ENCODE assay signal across 17 cellular contexts in genomic region chr13:110216006-110216402, GRCh38.
A peak's percentile ranks its signal among the peaks of the same experiment; 100 is the strongest.
DNase-seq lines count a peak whose midpoint lies in the region; FAIRE-seq and TF ChIP-seq lines count a peak whose summit lies in the region.
"Had no signal": no experiment of that assay in that cellular context is flagged by ENCODE, and none has a peak within 500 bp of the region (broad histone marks: within the 10 kb centered on the region; RNA-seq: fewer than 3 reads in every experiment).

No MANE protein-coding gene starts in this region.

- H3K4me1 Mint-ChIP-seq in astrocyte (ENCODE audit: low read depth, unreplicated experiment) = peaks cover 52% of the 10 kb centered on the region

- peaks cover 38% of the 10 kb centered on the region for H3K36me3 Mint-ChIP-seq in astrocyte (ENCODE audit: low read depth, unreplicated experiment)

- H3K36me3 ChIP-seq in astrocyte (ENCODE audit: insufficient read depth, low read length) (peaks cover 25% of the 10 kb centered on the region), left ventricle myocardium inferior (peaks cover 34% of the 10 kb centered on the region), parathyroid adenoma (ENCODE audit: control insufficient read depth, insufficient read depth, low read length) (no peaks in the 10 kb centered on the region), transverse colon (peaks cover 0 to 4% (median 0%) of the 10 kb centered on the region in 4 donors)
- H3K36me3 ChIP-seq: BE2C had no signal

- H3K79me2 ChIP-seq in astrocyte (ENCODE audit: insufficient read depth, low read length) = peaks cover 59% of the 10 kb centered on the region
- H3K79me2 ChIP-seq in parathyroid adenoma = no peaks in the 10 kb centered on the region

- H3K9me3 Mint-ChIP-seq in astrocyte (ENCODE audit: unreplicated experiment) = no peaks in the 10 kb centered on the region
- H3K9me3 Mint-ChIP-seq: activated T-cell treated with anti-CD3 and anti-CD28 coated beads, Interleukin-2, amount 50 U/mL, for 72 hours; dendritic cell treated with granulocyte-macrophage colony-stimulating factor and Interleukin-4, amounts not matched to agents 40 ng/mL and 50 ng/mL, for 4 days had no signal

- no peak for TF ChIP-seq CTCF in astrocyte (IDR thresholded peaks at IDR 0.05; ENCODE audit: insufficient read depth, low read depth, low read length)
- TF ChIP-seq CTCF in left ventricle myocardium inferior (IDR thresholded peaks at IDR 0.05; ENCODE audit: borderline replicate concordance) = no peak
- TF ChIP-seq CTCF in parathyroid adenoma (IDR thresholded peaks at IDR 0.05) = no peak
- TF ChIP-seq CTCF in transverse colon (IDR thresholded peaks at IDR 0.05) = no peak

- no peak for FAIRE-seq in astrocyte (lab: Jason Lieb, UNC)
- FAIRE-seq: HTR-8/SVneo had no signal

- DNase-seq in astrocyte (ENCODE audit: low read depth) (no peak), left ventricle myocardium inferior (no peak), transverse colon (no peak), NCI-H1092 (lab: John Stamatoyannopoulos, UW) (no peak), NCI-H510A treated with DMSO at 0.1 percent for 48 hours (lab: John Stamatoyannopoulos, UW) (no peak), AG08396 (ENCODE audit: low spot score) (no peak), MV-4-11 (lab: John Stamatoyannopoulos, UW) (no peak)
- DNase-seq: activated CD4-positive, alpha-beta T cell treated with anti-CD3 and anti-CD28 coated beads, Interleukin-2, amount 50 U/mL, for 48 hours; activated T-cell treated with anti-CD3 and anti-CD28 coated beads, Interleukin-2, amount 50 U/mL, for 72 hours; BE2C; NCI-H187 treated with DMSO at 0.1 percent for 48 hours; NCI-H526 treated with DMSO at 0.1 percent for 48 hours; nucleus accumbens; testis had no signal

- H3K4me3 Mint-ChIP-seq in astrocyte (ENCODE audit: unreplicated experiment) = no peak overlapping the region
- H3K4me3 Mint-ChIP-seq: activated T-cell treated with anti-CD3 and anti-CD28 coated beads, Interleukin-2, amount 50 U/mL, for 72 hours; dendritic cell treated with granulocyte-macrophage colony-stimulating factor and Interleukin-4, amounts not matched to agents 40 ng/mL and 50 ng/mL, for 4 days had no signal

- H3K9ac ChIP-seq in astrocyte (ENCODE audit: low read length) (peak overlapping the region; percentile 59), parathyroid adenoma (no peak overlapping the region)

- peak overlapping the region; percentile 77 for H3K27ac Mint-ChIP-seq in astrocyte (ENCODE audit: unreplicated experiment)
- H3K27ac Mint-ChIP-seq: activated T-cell treated with anti-CD3 and anti-CD28 coated beads, Interleukin-2, amount 50 U/mL, for 72 hours; dendritic cell treated with granulocyte-macrophage colony-stimulating factor and Interleukin-4, amounts not matched to agents 40 ng/mL and 50 ng/mL, for 4 days had no signal

- in situ Hi-C loops in transverse colon (cut with MboI; ENCODE audit: low pct_ligation_motif_present in 1 of 4, low pct_unique_long_range_greater_than_20kb in 1 of 4, low sequenced_read_pairs in 3 of 4) = no loop called here

- H3K4me3 ChIP-seq in astrocyte (ENCODE audit: insufficient read depth, low read depth, low read length) (no peak overlapping the region), left ventricle myocardium inferior (peak overlapping the region; percentile 6), parathyroid adenoma (ENCODE audit: low read depth, low read length) (no peak overlapping the region), transverse colon (no peak overlapping the region)
- H3K4me3 ChIP-seq: testis had no signal

- WGBS in transverse colon (ENCODE audit: low coverage in 1 of 2), 2 donors = 70 to 86% methylated on average over 1 to 4 of the region's 4 CpGs

- peaks cover 29% of the 10 kb centered on the region for H3K4me1 ChIP-seq in astrocyte (ENCODE audit: insufficient read depth, low read length)
- H3K4me1 ChIP-seq in left ventricle myocardium inferior = peaks cover 77% of the 10 kb centered on the region
- no peaks in the 10 kb centered on the region for H3K4me1 ChIP-seq in parathyroid adenoma
- H3K4me1 ChIP-seq in transverse colon = peaks cover 0 to 36% (median 6%) of the 10 kb centered on the region in 4 donors
- H3K4me1 ChIP-seq: BE2C had no signal

- no peaks in the 10 kb centered on the region for H3K27me3 Mint-ChIP-seq in astrocyte (ENCODE audit: low read depth, unreplicated experiment)

- TF ChIP-seq POLR2A in transverse colon (IDR thresholded peaks at IDR 0.05) = no peak

- peaks cover 86% of the 10 kb centered on the region for H4K20me1 ChIP-seq in astrocyte (ENCODE audit: insufficient read depth, low read length)

- H3K4me2 ChIP-seq in astrocyte (ENCODE audit: low read length) (peak overlapping the region; percentile 54), parathyroid adenoma (ENCODE audit: low read length) (peak overlapping the region; percentile 5)

- H3K27ac ChIP-seq in astrocyte (ENCODE audit: low read depth, low read length) (peak overlapping the region; percentile 81), left ventricle myocardium inferior (replicated peaks) (peak overlapping the region; percentile 66), parathyroid adenoma (peak overlapping the region; percentile 42), transverse colon (peak overlapping the region; percentile 71 to 77 (median 74))

- no peak for TF ChIP-seq EP300 in transverse colon (IDR thresholded peaks at IDR 0.05; ENCODE audit: low read depth)

- intact Hi-C loops in left ventricle myocardium inferior (cut with micrococcal nuclease) (no loop called here), transverse colon (cut with DNase I; ENCODE audit: low total_unique reads) (no loop called here)

- H3K27me3 ChIP-seq in astrocyte (ENCODE audit: insufficient read depth, low read length) = no peaks in the 10 kb centered on the region
- no peaks in the 10 kb centered on the region for H3K27me3 ChIP-seq in left ventricle myocardium inferior (ENCODE audit: low read depth)
- no peaks in the 10 kb centered on the region for H3K27me3 ChIP-seq in parathyroid adenoma (ENCODE audit: control insufficient read depth, insufficient read depth, low read length)
- no peaks in the 10 kb centered on the region for H3K27me3 ChIP-seq in transverse colon
- H3K27me3 ChIP-seq: testis had no signal

- H3K9me3 ChIP-seq in astrocyte (ENCODE audit: insufficient read depth, low read depth, low read length) (no peaks in the 10 kb centered on the region), left ventricle myocardium inferior (replicated peaks) (no peaks in the 10 kb centered on the region), parathyroid adenoma (ENCODE audit: control insufficient read depth, low read length) (no peaks in the 10 kb centered on the region), transverse colon (no peaks in the 10 kb centered on the region)
- H3K9me3 ChIP-seq: BE2C, testis had no signal

- H2AFZ ChIP-seq in astrocyte (ENCODE audit: low read depth, low read length) = no peak overlapping the region
- H2AFZ ChIP-seq in parathyroid adenoma = no peak overlapping the region
